Comparison of ENCODE assay signal across 15 cellular contexts in genomic region chr4:134078230-134078914, GRCh38.
DNase-seq lines count a peak whose midpoint lies in the region; ATAC-seq and TF ChIP-seq lines count a peak whose summit lies in the region.
"Had no signal": no experiment of that assay in that cellular context is flagged by ENCODE, and none has a peak within 500 bp of the region (broad histone marks: within the 10 kb centered on the region; RNA-seq: fewer than 3 reads in every experiment).

No MANE protein-coding gene starts in this region.

- H3K27ac Mint-ChIP-seq in endothelial cell (ENCODE audit: unreplicated experiment) = no peak overlapping the region
- H3K27ac Mint-ChIP-seq in activated T-cell treated with anti-CD3 and anti-CD28 coated beads, Interleukin-2, amount 50 U/mL, for 24 hours = no peak overlapping the region
- H3K27ac Mint-ChIP-seq: B cell had no signal

- H3K27me3 Mint-ChIP-seq in endothelial cell (ENCODE audit: unreplicated experiment) = peaks cover 2% of the 10 kb centered on the region
- no peaks in the 10 kb centered on the region for H3K27me3 Mint-ChIP-seq in activated T-cell treated with anti-CD3 and anti-CD28 coated beads, Interleukin-2, amount 50 U/mL, for 24 hours
- H3K27me3 Mint-ChIP-seq: B cell had no signal

- H3K4me1 ChIP-seq in vagina (no peaks in the 10 kb centered on the region), tibial nerve (no peaks in the 10 kb centered on the region)
- H3K4me1 ChIP-seq: foreskin keratinocyte had no signal

- no peaks in the 10 kb centered on the region for H3K27me3 ChIP-seq in vagina
- no peaks in the 10 kb centered on the region for H3K27me3 ChIP-seq in tibial nerve
- H3K27me3 ChIP-seq: foreskin keratinocyte had no signal

- H3K36me3 ChIP-seq in vagina (no peaks in the 10 kb centered on the region), tibial nerve (no peaks in the 10 kb centered on the region)

- H3K36me3 Mint-ChIP-seq in endothelial cell (ENCODE audit: low read depth, unreplicated experiment) = no peaks in the 10 kb centered on the region
- H3K36me3 Mint-ChIP-seq in activated T-cell treated with anti-CD3 and anti-CD28 coated beads, Interleukin-2, amount 50 U/mL, for 24 hours (ENCODE audit: low read depth) = no peaks in the 10 kb centered on the region

- 82 to 87% methylated on average over 11 of the region's 11 CpGs for WGBS in tibial nerve, 2 donors

- H3K9me3 Mint-ChIP-seq in endothelial cell (ENCODE audit: unreplicated experiment) = no peaks in the 10 kb centered on the region
- peaks cover 13% of the 10 kb centered on the region for H3K9me3 Mint-ChIP-seq in activated T-cell treated with anti-CD3 and anti-CD28 coated beads, Interleukin-2, amount 50 U/mL, for 24 hours

- H3K27ac ChIP-seq in vagina = no peak overlapping the region
- H3K27ac ChIP-seq in tibial nerve = no peak overlapping the region
- H3K27ac ChIP-seq: foreskin keratinocyte had no signal

- TF ChIP-seq POLR2A in vagina (IDR thresholded peaks at IDR 0.05) (no peak), tibial nerve (IDR thresholded peaks at IDR 0.05) (no peak)

- in situ Hi-C loops in GM13977 (cut with MboI; ENCODE audit: low pct_unique_long_range_greater_than_20kb, low sequenced_read_pairs, unreplicated experiment) = no loop called here

- H3K9me3 ChIP-seq in vagina (no peaks in the 10 kb centered on the region), tibial nerve (no peaks in the 10 kb centered on the region)

- no peak for TF ChIP-seq CTCF in GM13977 (IDR thresholded peaks at IDR 0.05; ENCODE audit: extremely low read depth, insufficient read depth, missing control alignments)
- TF ChIP-seq CTCF in GM20000 (IDR thresholded peaks at IDR 0.05; ENCODE audit: extremely low read depth, missing control alignments) = no peak
- no peak for TF ChIP-seq CTCF in vagina (IDR thresholded peaks at IDR 0.05)
- no peak for TF ChIP-seq CTCF in endothelial cell (IDR thresholded peaks at IDR 0.05; ENCODE audit: unreplicated experiment)
- TF ChIP-seq CTCF in tibial nerve (IDR thresholded peaks at IDR 0.05) = no peak

- TF ChIP-seq EP300 in tibial nerve (IDR thresholded peaks at IDR 0.05) = no peak

- no peak overlapping the region for H3K4me3 Mint-ChIP-seq in endothelial cell (ENCODE audit: unreplicated experiment)
- H3K4me3 Mint-ChIP-seq in activated T-cell treated with anti-CD3 and anti-CD28 coated beads, Interleukin-2, amount 50 U/mL, for 24 hours = no peak overlapping the region
- H3K4me3 Mint-ChIP-seq: activated T-cell treated with anti-CD3 and anti-CD28 coated beads, Interleukin-2, amount 50 U/mL, for 4 hours; B cell had no signal

- intact Hi-C loops in vagina (cut with DNase I) = no loop called here

- peak; percentile 84 for ATAC-seq in HG03066 (IDR thresholded peaks at IDR 0.05; ENCODE audit: low read depth, unreplicated experiment)
- ATAC-seq: activated T-cell treated with anti-CD3 and anti-CD28 coated beads, Interleukin-2, amount 50 U/mL, for 4 hours; foreskin keratinocyte had no signal

- H3K4me3 ChIP-seq in vagina = no peak overlapping the region
- no peak overlapping the region for H3K4me3 ChIP-seq in tibial nerve

- H3K4me1 Mint-ChIP-seq in endothelial cell (ENCODE audit: unreplicated experiment) = no peaks in the 10 kb centered on the region
- no peaks in the 10 kb centered on the region for H3K4me1 Mint-ChIP-seq in activated T-cell treated with anti-CD3 and anti-CD28 coated beads, Interleukin-2, amount 50 U/mL, for 24 hours (ENCODE audit: low read depth)
- H3K4me1 Mint-ChIP-seq: B cell had no signal

- peak; percentile 28 for DNase-seq in GM13977 (ENCODE audit: low spot score)
- DNase-seq in GM20000 (ENCODE audit: low spot score) = peak; percentile 12
- peak; percentile 82 for DNase-seq in OCI-M1 (lab: John Stamatoyannopoulos, UW)
- no peak for DNase-seq in vagina (ENCODE audit: extremely low spot score in 2 of 2)
- DNase-seq in endothelial cell (ENCODE audit: low spot score) = no peak
- no peak for DNase-seq in tibial nerve (ENCODE audit: low spot score in 2 of 2)
- DNase-seq in activated T-cell treated with anti-CD3 and anti-CD28 coated beads, Interleukin-2, amount 50 U/mL, for 24 hours = no peak
- DNase-seq: activated CD4-positive, CD25-positive, alpha-beta regulatory T cell treated with anti-CD3 and anti-CD28 coated beads, Interleukin-2, amount 50 U/mL, for 72 hours; activated T-cell treated with anti-CD3 and anti-CD28 coated beads, Interleukin-2, amount 50 U/mL, for 4 hours; aorta; EL; foreskin keratinocyte; islet precursor cell had no signal

Comparison
In these comparisons a context has a peak if more than half of its experiments do, and no peak if none do; other contexts are left out.
1. DNase-seq: peak in GM13977 (single experiment), GM20000 (single experiment) and OCI-M1 (single experiment); none in vagina (0 of 2), endothelial cell (single experiment), tibial nerve (0 of 2) and activated T-cell treated with anti-CD3 and anti-CD28 coated beads, Interleukin-2, amount 50 U/mL, for 24 hours (single experiment).